Comparison of ENCODE assay signal across 16 cellular contexts in the genomic region with DNA sequence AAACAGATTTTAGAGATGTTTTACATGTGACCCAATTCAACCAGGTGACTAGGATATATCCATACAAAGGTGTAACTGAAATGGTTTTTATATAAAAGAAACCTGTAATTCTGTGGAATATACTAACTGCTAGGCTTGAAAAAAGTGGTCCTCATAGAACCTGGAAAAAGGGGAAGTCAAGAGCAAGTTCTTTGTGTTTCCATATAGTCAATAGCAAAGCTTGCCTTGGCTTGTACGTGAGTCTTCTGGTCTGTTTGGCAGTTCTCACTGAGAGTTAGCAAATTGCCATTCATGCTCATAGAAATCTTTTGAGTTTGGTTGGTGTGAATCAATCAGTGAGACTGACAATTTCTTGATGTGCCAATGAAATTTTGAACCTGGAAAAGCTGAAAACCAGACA. TPM values are rescaled to one million over a fixed set of nuclear protein-coding genes. Genes with fewer than 3 reads are reported as not detected.
DNase-seq lines count a peak whose midpoint lies in the region; ATAC-seq, FAIRE-seq and TF ChIP-seq lines count a peak whose summit lies in the region.
"Had no signal": no experiment of that assay in that cellular context is flagged by ENCODE, and none has a peak within 500 bp of the region (broad histone marks: within the 10 kb centered on the region; RNA-seq: fewer than 3 reads in every experiment).

No MANE protein-coding gene starts in this region.

- H3K27ac Mint-ChIP-seq in CD4-positive, alpha-beta T cell: no peak overlapping the region
- no peak overlapping the region for H3K27ac Mint-ChIP-seq in neural crest cell (ENCODE audit: unreplicated experiment)
- H3K27ac Mint-ChIP-seq: CD14-positive monocyte; CD8-positive, alpha-beta memory T cell; H9 had no signal

- H3K4me3 ChIP-seq in Panc1 (ENCODE audit: low read depth in 2 of 2, low read length in 2 of 2): no peak overlapping the region

- no peaks in the 10 kb centered on the region for H3K9me3 Mint-ChIP-seq in CD4-positive, alpha-beta T cell
- no peaks in the 10 kb centered on the region for H3K9me3 Mint-ChIP-seq in neural crest cell
- H3K9me3 Mint-ChIP-seq: CD8-positive, alpha-beta memory T cell had no signal

- FAIRE-seq in GM19239 (lab: Jason Lieb, UNC): peak; percentile 48
- FAIRE-seq: A204.1, GM18507 had no signal

- CTCF ChIA-PET in CD4-positive, alpha-beta T cell (lab: Charles Lee): no interaction called here
- CTCF ChIA-PET in Panc1 (lab: Charles Lee): interaction anchor here (0.9 kb wide), 1 partner anchor 498 kb away, joined by 4 read pairs; no protein-coding TSS in a partner anchor

- in situ Hi-C loops in Panc1 (cut with HindIII; ENCODE audit: low pct_unique_long_range_greater_than_20kb, low sequenced_read_pairs): no loop called here

- H3K36me3 Mint-ChIP-seq in CD4-positive, alpha-beta T cell (ENCODE audit: low read depth): peaks cover 4% of the 10 kb centered on the region
- no peaks in the 10 kb centered on the region for H3K36me3 Mint-ChIP-seq in neural crest cell (ENCODE audit: low read depth)
- H3K36me3 Mint-ChIP-seq: CD14-positive monocyte had no signal

- H3K4me1 Mint-ChIP-seq in CD4-positive, alpha-beta T cell (ENCODE audit: low read depth): peaks cover 22% of the 10 kb centered on the region
- peaks cover 20% of the 10 kb centered on the region for H3K4me1 Mint-ChIP-seq in neural crest cell

- no peaks in the 10 kb centered on the region for H3K27me3 Mint-ChIP-seq in CD4-positive, alpha-beta T cell
- H3K27me3 Mint-ChIP-seq in neural crest cell (ENCODE audit: low read depth): no peaks in the 10 kb centered on the region
- H3K27me3 Mint-ChIP-seq: CD8-positive, alpha-beta memory T cell had no signal

- no peaks in the 10 kb centered on the region; the same call in 1 of the 2 replicates for H3K36me3 ChIP-seq in Panc1 (ENCODE audit: control insufficient read depth, insufficient read depth, low read length)

- peaks cover 48% of the 10 kb centered on the region for H3K4me1 ChIP-seq in Panc1 (ENCODE audit: control insufficient read depth, insufficient read depth, low read length)

- no peak overlapping the region for H3K27ac ChIP-seq in CD4-positive, alpha-beta T cell (ENCODE audit: low read depth, low read length)
- H3K27ac ChIP-seq in Panc1 (ENCODE audit: low read length): peak overlapping the region; percentile 70

- DNase-seq in CD4-positive, alpha-beta T cell: no peak
- DNase-seq in GM19239 (ENCODE audit: insufficient read length, low spot score) (no peak), Panc1 (ENCODE audit: low read depth, low spot score) (no peak), neural crest cell (ENCODE audit: low read depth, low spot score) (no peak), NK-92 (lab: John Stamatoyannopoulos, UW; ENCODE audit: unreplicated experiment) (no peak), NCI-H82 (lab: John Stamatoyannopoulos, UW) (no peak), OCI-M2 (lab: John Stamatoyannopoulos, UW; ENCODE audit: unreplicated experiment) (no peak)
- DNase-seq: Caco-2; CD8-positive, alpha-beta memory T cell; DMS53; GOT3; H9; IMR-90 had no signal

- no peak for ATAC-seq in CD4-positive, alpha-beta T cell (ENCODE audit: poor library complexity)
- ATAC-seq in Panc1: no peak

- H3K4me3 Mint-ChIP-seq in CD4-positive, alpha-beta T cell: peak overlapping the region; percentile 45
- H3K4me3 Mint-ChIP-seq in neural crest cell: peak overlapping the region; percentile 12
- H3K4me3 Mint-ChIP-seq: CD14-positive monocyte, H9 had no signal

- POLR2A ChIA-PET in CD4-positive, alpha-beta T cell (lab: Charles Lee): no interaction called here
- POLR2A ChIA-PET in Panc1 (lab: Charles Lee): interaction anchor here (0.8 kb wide), 1 partner anchor 10 kb away, joined by 11 read pairs; no protein-coding TSS in a partner anchor

- no peak for TF ChIP-seq CTCF in CD4-positive, alpha-beta T cell (IDR thresholded peaks at IDR 0.05)
- TF ChIP-seq CTCF in Panc1 (IDR thresholded peaks at IDR 0.05) (no peak), neural crest cell (conservative IDR thresholded peaks at IDR 0.05) (no peak)

- BruUV-seq in Panc1 (replicated peaks; lab: Mats Ljungman, UMichigan): TSS peak; percentile 26

- intact Hi-C loops in CD4-positive, alpha-beta T cell (cut with DNase I, micrococcal nuclease): no loop called here
- intact Hi-C loops in Panc1 (cut with micrococcal nuclease; ENCODE audit: unreplicated experiment): no loop called here

- no peaks in the 10 kb centered on the region for H3K9me3 ChIP-seq in CD4-positive, alpha-beta T cell (ENCODE audit: control insufficient read depth, low read length)
- H3K9me3 ChIP-seq in Panc1 (ENCODE audit: control insufficient read depth, insufficient read depth, low read depth, low read length): no peaks in the 10 kb centered on the region
- H3K9me3 ChIP-seq: Caco-2 had no signal

- H3K27me3 ChIP-seq in CD4-positive, alpha-beta T cell (ENCODE audit: control insufficient read depth, insufficient read depth, low read length): no peaks in the 10 kb centered on the region
- no peaks in the 10 kb centered on the region for H3K27me3 ChIP-seq in Panc1 (ENCODE audit: control insufficient read depth, insufficient read depth, low read length)

RNA-seq across cellular contexts. Expression of gene MOSPD1, which starts 3.7 kb away (rescaled TPM):
- total RNA-seq in CD4-positive, alpha-beta T cell: 1 to 10 TPM; 4.4 to 5.7 TPM
- 165 TPM for total RNA-seq in Panc1 (2021; ENCODE audit: unreplicated experiment)
- 50.7 TPM for polyA plus RNA-seq in Panc1 (2012; ENCODE audit: insufficient read length)
- total RNA-seq in neural crest cell: 14.7 and 15.6 TPM in 2 replicates

Comparison
In these comparisons a context has a peak if more than half of its experiments do, and no peak if none do; other contexts are left out.
1. RNA of gene MOSPD1, which starts 3.7 kb away (total RNA-seq): 165 TPM in Panc1 (single experiment); 14.7 to 15.6 TPM in neural crest cell and 4.4 to 5.7 TPM in CD4-positive, alpha-beta T cell; every median in the first group is over 10 times any median in the second.